In the genomic region with DNA sequence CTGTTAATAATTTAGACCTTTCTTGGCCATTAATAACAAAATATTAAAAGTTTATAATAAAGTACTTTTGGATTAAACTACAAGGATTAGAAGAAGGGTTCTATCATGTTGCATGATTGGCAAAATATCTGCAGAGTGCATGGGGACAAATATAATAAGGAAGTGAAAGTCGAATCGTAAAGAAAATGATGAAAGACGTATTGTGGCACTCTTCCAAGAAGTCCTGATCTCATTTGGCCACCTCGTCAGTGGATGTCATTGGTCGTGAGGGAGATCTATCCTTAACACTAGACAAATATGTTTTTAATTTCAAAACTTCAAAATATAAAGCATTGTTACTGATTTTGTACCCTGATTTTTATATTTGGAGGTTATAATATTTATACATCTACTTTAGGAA, we compare ENCODE assay signal across 1 cellular context.
TF ChIP-seq lines count a peak whose summit lies in the region.

No MANE protein-coding gene starts in this region.

TF ChIP-seq in GM12878, 131 proteins besides CTCF, POLR2A, EP300 and RAD21:
- TF ChIP-seq RUNX3 (IDR thresholded peaks at IDR 0.05; ENCODE audit: low read length): no peak
- TF ChIP-seq, protein P1, sequence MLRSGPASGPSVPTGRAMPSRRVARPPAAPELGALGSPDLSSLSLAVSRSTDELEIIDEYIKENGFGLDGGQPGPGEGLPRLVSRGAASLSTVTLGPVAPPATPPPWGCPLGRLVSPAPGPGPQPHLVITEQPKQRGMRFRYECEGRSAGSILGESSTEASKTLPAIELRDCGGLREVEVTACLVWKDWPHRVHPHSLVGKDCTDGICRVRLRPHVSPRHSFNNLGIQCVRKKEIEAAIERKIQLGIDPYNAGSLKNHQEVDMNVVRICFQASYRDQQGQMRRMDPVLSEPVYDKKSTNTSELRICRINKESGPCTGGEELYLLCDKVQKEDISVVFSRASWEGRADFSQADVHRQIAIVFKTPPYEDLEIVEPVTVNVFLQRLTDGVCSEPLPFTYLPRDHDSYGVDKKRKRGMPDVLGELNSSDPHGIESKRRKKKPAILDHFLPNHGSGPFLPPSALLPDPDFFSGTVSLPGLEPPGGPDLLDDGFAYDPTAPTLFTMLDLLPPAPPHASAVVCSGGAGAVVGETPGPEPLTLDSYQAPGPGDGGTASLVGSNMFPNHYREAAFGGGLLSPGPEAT (IDR thresholded peaks at IDR 0.05; ENCODE audit: low read depth): peak; percentile 25; the same call in 1 of the 2 replicates
- no peak for TF ChIP-seq BMI1 (IDR thresholded peaks at IDR 0.05; ENCODE audit: borderline replicate concordance)
- peak; percentile 92 for TF ChIP-seq SPI1 (IDR thresholded peaks at IDR 0.05; ENCODE audit: borderline replicate concordance, insufficient read depth, low read depth, low read length)
- no peak for TF ChIP-seq MTA2 (IDR thresholded peaks at IDR 0.05; ENCODE audit: low read depth)
- TF ChIP-seq MEF2A (IDR thresholded peaks at IDR 0.05; ENCODE audit: insufficient read depth, low read depth, low read length): no peak
- TF ChIP-seq HCFC1 (IDR thresholded peaks at IDR 0.05; ENCODE audit: low read length): no peak
- peak; percentile 91 for TF ChIP-seq RFX5 (IDR thresholded peaks at IDR 0.05; ENCODE audit: low read depth, low read length)
- TF ChIP-seq EZH2 (IDR thresholded peaks at IDR 0.05; ENCODE audit: borderline replicate concordance, control insufficient read depth, low read depth, low read length): no peak
- no peak for TF ChIP-seq NFIC (IDR thresholded peaks at IDR 0.05; ENCODE audit: low read depth, low read length)
- TF ChIP-seq POU2F2 (IDR thresholded peaks at IDR 0.05; ENCODE audit: borderline replicate concordance, low read depth, low read length): no peak
- no peak for TF ChIP-seq USF2 (IDR thresholded peaks at IDR 0.05; ENCODE audit: borderline replicate concordance, low read depth, low read length)
- TF ChIP-seq PKNOX1 (IDR thresholded peaks at IDR 0.05): peak; percentile 50; the same call in 1 of the 2 replicates
- TF ChIP-seq DPF2 (IDR thresholded peaks at IDR 0.05): peak; percentile 34; the same call in 1 of the 2 replicates
- TF ChIP-seq, protein P2, sequence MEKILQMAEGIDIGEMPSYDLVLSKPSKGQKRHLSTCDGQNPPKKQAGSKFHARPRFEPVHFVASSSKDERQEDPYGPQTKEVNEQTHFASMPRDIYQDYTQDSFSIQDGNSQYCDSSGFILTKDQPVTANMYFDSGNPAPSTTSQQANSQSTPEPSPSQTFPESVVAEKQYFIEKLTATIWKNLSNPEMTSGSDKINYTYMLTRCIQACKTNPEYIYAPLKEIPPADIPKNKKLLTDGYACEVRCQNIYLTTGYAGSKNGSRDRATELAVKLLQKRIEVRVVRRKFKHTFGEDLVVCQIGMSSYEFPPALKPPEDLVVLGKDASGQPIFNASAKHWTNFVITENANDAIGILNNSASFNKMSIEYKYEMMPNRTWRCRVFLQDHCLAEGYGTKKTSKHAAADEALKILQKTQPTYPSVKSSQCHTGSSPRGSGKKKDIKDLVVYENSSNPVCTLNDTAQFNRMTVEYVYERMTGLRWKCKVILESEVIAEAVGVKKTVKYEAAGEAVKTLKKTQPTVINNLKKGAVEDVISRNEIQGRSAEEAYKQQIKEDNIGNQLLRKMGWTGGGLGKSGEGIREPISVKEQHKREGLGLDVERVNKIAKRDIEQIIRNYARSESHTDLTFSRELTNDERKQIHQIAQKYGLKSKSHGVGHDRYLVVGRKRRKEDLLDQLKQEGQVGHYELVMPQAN (conservative IDR thresholded peaks at IDR 0.05): no peak
- no peak for TF ChIP-seq ELK1 (IDR thresholded peaks at IDR 0.05; ENCODE audit: low read depth, low read length)
- TF ChIP-seq, protein P3, sequence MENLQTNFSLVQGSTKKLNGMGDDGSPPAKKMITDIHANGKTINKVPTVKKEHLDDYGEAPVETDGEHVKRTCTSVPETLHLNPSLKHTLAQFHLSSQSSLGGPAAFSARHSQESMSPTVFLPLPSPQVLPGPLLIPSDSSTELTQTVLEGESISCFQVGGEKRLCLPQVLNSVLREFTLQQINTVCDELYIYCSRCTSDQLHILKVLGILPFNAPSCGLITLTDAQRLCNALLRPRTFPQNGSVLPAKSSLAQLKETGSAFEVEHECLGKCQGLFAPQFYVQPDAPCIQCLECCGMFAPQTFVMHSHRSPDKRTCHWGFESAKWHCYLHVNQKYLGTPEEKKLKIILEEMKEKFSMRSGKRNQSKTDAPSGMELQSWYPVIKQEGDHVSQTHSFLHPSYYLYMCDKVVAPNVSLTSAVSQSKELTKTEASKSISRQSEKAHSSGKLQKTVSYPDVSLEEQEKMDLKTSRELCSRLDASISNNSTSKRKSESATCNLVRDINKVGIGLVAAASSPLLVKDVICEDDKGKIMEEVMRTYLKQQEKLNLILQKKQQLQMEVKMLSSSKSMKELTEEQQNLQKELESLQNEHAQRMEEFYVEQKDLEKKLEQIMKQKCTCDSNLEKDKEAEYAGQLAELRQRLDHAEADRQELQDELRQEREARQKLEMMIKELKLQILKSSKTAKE (IDR thresholded peaks at IDR 0.05; ENCODE audit: low read depth, poor library complexity, severe bottlenecking): no peak
- no peak for TF ChIP-seq STAT1 (conservative IDR thresholded peaks at IDR 0.05)
- TF ChIP-seq MYC (IDR thresholded peaks at IDR 0.05; ENCODE audit: insufficient read depth, insufficient read length, insufficient replicate concordance, low read length, severe bottlenecking): no peak
- TF ChIP-seq SMAD1 (IDR thresholded peaks at IDR 0.05; ENCODE audit: low read depth, partially characterized antibody): peak; percentile 64
- TF ChIP-seq, protein P4, sequence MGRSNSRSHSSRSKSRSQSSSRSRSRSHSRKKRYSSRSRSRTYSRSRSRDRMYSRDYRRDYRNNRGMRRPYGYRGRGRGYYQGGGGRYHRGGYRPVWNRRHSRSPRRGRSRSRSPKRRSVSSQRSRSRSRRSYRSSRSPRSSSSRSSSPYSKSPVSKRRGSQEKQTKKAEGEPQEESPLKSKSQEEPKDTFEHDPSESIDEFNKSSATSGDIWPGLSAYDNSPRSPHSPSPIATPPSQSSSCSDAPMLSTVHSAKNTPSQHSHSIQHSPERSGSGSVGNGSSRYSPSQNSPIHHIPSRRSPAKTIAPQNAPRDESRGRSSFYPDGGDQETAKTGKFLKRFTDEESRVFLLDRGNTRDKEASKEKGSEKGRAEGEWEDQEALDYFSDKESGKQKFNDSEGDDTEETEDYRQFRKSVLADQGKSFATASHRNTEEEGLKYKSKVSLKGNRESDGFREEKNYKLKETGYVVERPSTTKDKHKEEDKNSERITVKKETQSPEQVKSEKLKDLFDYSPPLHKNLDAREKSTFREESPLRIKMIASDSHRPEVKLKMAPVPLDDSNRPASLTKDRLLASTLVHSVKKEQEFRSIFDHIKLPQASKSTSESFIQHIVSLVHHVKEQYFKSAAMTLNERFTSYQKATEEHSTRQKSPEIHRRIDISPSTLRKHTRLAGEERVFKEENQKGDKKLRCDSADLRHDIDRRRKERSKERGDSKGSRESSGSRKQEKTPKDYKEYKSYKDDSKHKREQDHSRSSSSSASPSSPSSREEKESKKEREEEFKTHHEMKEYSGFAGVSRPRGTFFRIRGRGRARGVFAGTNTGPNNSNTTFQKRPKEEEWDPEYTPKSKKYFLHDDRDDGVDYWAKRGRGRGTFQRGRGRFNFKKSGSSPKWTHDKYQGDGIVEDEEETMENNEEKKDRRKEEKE (IDR thresholded peaks at IDR 0.05): no peak
- no peak for TF ChIP-seq REST (IDR thresholded peaks at IDR 0.05; ENCODE audit: low read depth, low read length)
- peak; percentile 77 for TF ChIP-seq CREB1 (IDR thresholded peaks at IDR 0.05; ENCODE audit: low read depth)
- TF ChIP-seq IKZF1 (conservative IDR thresholded peaks at IDR 0.05): no peak
- no peak for TF ChIP-seq ZNF207 (IDR thresholded peaks at IDR 0.05; ENCODE audit: borderline replicate concordance)
- TF ChIP-seq ZSCAN29 (IDR thresholded peaks at IDR 0.05): no peak
- no peak for TF ChIP-seq KLF5 (IDR thresholded peaks at IDR 0.05; ENCODE audit: partially characterized antibody)
- TF ChIP-seq ZNF592 (IDR thresholded peaks at IDR 0.05): no peak
- TF ChIP-seq RELA (IDR thresholded peaks at IDR 0.05; ENCODE audit: borderline replicate concordance, partially characterized antibody): no peak
- TF ChIP-seq ATF7 (IDR thresholded peaks at IDR 0.05; ENCODE audit: low read depth): peak; percentile 66
